ENCODE assay signal across 1 cellular context in the genomic region with DNA sequence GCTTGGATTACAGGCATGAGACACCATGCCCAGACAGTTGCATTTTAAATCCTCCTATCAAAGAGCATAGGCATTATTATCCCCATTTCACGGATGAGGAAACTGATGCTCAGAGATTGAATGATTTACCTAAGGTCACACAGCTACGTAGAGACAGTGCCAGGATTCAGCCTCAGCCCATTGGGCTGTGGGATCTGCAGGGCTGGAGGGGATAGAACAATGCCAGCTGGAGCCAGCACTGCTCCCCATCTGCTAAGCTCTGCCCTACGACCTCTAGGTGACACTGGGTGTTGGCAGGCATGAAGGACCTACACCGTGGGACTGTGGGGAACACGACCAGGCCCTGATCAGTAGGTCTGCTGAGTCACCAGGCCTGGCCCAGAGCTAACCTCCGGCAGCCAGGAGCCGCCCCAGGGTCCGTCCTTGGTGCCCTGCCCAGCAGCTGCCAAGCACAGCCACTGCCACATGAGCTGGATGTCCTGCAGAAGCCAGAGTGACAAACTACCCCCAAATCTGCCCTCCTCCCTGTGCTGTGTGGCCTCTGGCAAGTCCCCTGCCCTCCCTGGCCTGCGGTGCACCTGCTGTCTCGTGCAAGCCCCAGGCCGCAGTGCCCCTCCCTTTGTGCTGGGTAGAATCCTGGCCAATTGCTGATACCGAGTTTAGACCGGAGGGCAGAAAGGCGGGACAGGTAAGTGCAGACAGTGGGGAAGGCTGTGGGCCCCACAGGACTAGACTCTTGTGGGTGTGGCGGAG.
TF ChIP-seq lines count a peak whose summit lies in the region.

No MANE protein-coding gene starts in this region.

TF ChIP-seq in A549, 52 proteins besides CTCF, POLR2A, EP300 and RAD21 (continued from another document):
- TF ChIP-seq ZNF302 (CRISPR knock-in tag; IDR thresholded peaks at IDR 0.05) (no peak), NR3C1 (IDR thresholded peaks at IDR 0.05) (no peak), EHF (CRISPR knock-in tag; IDR thresholded peaks at IDR 0.05) (no peak), GATA3 (IDR thresholded peaks at IDR 0.05; ENCODE audit: borderline replicate concordance) (peak; percentile 55; the same call in 1 of the 2 replicates), TFCP2L1 (CRISPR knock-in tag; IDR thresholded peaks at IDR 0.05) (no peak), ZSCAN20 (CRISPR knock-in tag; IDR thresholded peaks at IDR 0.05) (no peak), JUN (IDR thresholded peaks at IDR 0.05) (peak; percentile 30 to 58; a peak in 2 of 5 replicates), FOSL2 (IDR thresholded peaks at IDR 0.05) (no peak), FOSL2 (CRISPR knock-in tag; IDR thresholded peaks at IDR 0.05) (peak; percentile 77), ZFP36 (IDR thresholded peaks at IDR 0.05; ENCODE audit: borderline replicate concordance, partially characterized antibody) (peak; percentile 53), NFE2L2 (conservative IDR thresholded peaks at IDR 0.05; ENCODE audit: low read length) (peak; percentile 55), FOSB (CRISPR knock-in tag; IDR thresholded peaks at IDR 0.05) (no peak), CBX8 (IDR thresholded peaks at IDR 0.05) (no peak), RARB (CRISPR knock-in tag; IDR thresholded peaks at IDR 0.05) (no peak), SMC3 (IDR thresholded peaks at IDR 0.05) (peak; percentile 44; the same call in 2 of the 3 replicates), MYC (IDR thresholded peaks at IDR 0.05; ENCODE audit: borderline replicate concordance, low read length) (no peak), JUNB (IDR thresholded peaks at IDR 0.05) (no peak), HOXB13 (CRISPR knock-in tag; IDR thresholded peaks at IDR 0.05; ENCODE audit: low read depth) (no peak), CEBPB (IDR thresholded peaks at IDR 0.05) (no peak), EHMT2 (IDR thresholded peaks at IDR 0.05; ENCODE audit: low read depth) (no peak), SREBF2 (IDR thresholded peaks at IDR 0.05) (no peak), RFX5 (IDR thresholded peaks at IDR 0.05) (no peak), ESRRA (IDR thresholded peaks at IDR 0.05; ENCODE audit: borderline replicate concordance, low read length) (peak; percentile 8; the same call in 1 of the 2 replicates), NPAS2 (CRISPR knock-in tag; IDR thresholded peaks at IDR 0.05; ENCODE audit: borderline replicate concordance) (no peak), RCOR1 (IDR thresholded peaks at IDR 0.05; ENCODE audit: low read depth, low read length) (peak; percentile 18; the same call in 1 of the 2 replicates), FOXS1 (CRISPR knock-in tag; IDR thresholded peaks at IDR 0.05) (no peak), CHD4 (IDR thresholded peaks at IDR 0.05; ENCODE audit: borderline replicate concordance) (peak; percentile 69; the same call in 1 of the 2 replicates), MAFK (IDR thresholded peaks at IDR 0.05; ENCODE audit: partially characterized antibody) (peak; percentile 89), HEYL (CRISPR knock-in tag; IDR thresholded peaks at IDR 0.05) (no peak), KDM1A (IDR thresholded peaks at IDR 0.05; ENCODE audit: low read depth) (peak; percentile 94)
- TF ChIP-seq, protein P1, sequence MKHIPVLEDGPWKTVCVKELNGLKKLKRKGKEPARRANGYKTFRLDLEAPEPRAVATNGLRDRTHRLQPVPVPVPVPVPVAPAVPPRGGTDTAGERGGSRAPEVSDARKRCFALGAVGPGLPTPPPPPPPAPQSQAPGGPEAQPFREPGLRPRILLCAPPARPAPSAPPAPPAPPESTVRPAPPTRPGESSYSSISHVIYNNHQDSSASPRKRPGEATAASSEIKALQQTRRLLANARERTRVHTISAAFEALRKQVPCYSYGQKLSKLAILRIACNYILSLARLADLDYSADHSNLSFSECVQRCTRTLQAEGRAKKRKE (CRISPR knock-in tag; IDR thresholded peaks at IDR 0.05; ENCODE audit: low read depth): no peak
- TF ChIP-seq, protein P2, sequence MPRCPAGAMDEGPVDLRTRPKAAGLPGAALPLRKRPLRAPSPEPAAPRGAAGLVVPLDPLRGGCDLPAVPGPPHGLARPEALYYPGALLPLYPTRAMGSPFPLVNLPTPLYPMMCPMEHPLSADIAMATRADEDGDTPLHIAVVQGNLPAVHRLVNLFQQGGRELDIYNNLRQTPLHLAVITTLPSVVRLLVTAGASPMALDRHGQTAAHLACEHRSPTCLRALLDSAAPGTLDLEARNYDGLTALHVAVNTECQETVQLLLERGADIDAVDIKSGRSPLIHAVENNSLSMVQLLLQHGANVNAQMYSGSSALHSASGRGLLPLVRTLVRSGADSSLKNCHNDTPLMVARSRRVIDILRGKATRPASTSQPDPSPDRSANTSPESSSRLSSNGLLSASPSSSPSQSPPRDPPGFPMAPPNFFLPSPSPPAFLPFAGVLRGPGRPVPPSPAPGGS (IDR thresholded peaks at IDR 0.05): no peak
- TF ChIP-seq, protein P3, sequence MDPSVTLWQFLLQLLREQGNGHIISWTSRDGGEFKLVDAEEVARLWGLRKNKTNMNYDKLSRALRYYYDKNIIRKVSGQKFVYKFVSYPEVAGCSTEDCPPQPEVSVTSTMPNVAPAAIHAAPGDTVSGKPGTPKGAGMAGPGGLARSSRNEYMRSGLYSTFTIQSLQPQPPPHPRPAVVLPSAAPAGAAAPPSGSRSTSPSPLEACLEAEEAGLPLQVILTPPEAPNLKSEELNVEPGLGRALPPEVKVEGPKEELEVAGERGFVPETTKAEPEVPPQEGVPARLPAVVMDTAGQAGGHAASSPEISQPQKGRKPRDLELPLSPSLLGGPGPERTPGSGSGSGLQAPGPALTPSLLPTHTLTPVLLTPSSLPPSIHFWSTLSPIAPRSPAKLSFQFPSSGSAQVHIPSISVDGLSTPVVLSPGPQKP (IDR thresholded peaks at IDR 0.05; ENCODE audit: low read depth, low read length): no peak
- TF ChIP-seq, protein P4, sequence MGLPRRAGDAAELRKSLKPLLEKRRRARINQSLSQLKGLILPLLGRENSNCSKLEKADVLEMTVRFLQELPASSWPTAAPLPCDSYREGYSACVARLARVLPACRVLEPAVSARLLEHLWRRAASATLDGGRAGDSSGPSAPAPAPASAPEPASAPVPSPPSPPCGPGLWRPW (IDR thresholded peaks at IDR 0.05): no peak
- TF ChIP-seq, protein P5, sequence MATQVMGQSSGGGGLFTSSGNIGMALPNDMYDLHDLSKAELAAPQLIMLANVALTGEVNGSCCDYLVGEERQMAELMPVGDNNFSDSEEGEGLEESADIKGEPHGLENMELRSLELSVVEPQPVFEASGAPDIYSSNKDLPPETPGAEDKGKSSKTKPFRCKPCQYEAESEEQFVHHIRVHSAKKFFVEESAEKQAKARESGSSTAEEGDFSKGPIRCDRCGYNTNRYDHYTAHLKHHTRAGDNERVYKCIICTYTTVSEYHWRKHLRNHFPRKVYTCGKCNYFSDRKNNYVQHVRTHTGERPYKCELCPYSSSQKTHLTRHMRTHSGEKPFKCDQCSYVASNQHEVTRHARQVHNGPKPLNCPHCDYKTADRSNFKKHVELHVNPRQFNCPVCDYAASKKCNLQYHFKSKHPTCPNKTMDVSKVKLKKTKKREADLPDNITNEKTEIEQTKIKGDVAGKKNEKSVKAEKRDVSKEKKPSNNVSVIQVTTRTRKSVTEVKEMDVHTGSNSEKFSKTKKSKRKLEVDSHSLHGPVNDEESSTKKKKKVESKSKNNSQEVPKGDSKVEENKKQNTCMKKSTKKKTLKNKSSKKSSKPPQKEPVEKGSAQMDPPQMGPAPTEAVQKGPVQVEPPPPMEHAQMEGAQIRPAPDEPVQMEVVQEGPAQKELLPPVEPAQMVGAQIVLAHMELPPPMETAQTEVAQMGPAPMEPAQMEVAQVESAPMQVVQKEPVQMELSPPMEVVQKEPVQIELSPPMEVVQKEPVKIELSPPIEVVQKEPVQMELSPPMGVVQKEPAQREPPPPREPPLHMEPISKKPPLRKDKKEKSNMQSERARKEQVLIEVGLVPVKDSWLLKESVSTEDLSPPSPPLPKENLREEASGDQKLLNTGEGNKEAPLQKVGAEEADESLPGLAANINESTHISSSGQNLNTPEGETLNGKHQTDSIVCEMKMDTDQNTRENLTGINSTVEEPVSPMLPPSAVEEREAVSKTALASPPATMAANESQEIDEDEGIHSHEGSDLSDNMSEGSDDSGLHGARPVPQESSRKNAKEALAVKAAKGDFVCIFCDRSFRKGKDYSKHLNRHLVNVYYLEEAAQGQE (IDR thresholded peaks at IDR 0.05): no peak
